ENCODE assay signal across 10 cellular contexts in the genomic region with DNA sequence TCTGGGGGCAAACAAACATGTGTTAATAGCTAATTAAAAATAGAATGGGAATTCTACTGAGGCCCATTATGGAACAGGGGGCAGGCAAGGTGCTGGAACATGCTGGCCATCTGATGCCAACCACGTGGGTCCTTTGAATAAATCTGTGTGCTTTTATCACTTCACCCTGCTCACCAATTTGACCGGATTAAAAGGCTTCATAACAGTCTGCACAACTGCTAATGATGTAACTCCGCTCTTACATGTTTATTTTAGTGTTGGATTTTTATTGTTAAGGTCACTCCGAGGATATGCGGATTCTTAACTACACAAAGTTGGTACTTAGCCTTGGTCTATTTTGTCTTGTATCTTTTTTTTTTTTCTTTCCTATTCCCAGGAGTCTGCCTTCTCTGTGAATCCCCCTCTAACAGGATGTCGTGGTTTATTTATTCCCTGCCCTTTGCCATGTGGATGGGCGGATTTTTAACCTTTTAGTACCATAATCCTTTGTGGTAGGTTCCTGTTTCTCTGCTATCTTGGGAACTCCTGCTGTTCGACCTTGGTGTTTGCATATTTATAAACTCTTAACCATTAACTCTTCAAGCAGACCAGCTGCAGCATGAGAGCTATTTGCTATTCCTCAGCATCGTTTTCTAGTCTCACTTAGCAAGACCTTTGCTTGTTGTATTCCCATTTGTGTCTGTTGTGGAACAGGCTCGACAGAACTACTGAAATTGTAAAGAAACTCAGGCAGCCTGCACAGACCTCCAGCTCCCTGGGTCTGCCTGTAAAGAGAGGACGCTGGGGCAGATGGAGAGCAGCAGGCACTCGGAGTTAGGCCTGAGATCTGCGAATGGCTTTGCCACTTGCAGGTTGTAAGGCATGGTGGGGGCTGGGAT. TPM values are rescaled to one million over a fixed set of nuclear protein-coding genes. Genes with fewer than 3 reads are reported as not detected.
A peak's percentile ranks its signal among the peaks of the same experiment; 100 is the strongest.
DNase-seq lines count a peak whose midpoint lies in the region; ATAC-seq and TF ChIP-seq lines count a peak whose summit lies in the region.
"Had no signal": no experiment of that assay in that cellular context is flagged by ENCODE, and none has a peak within 500 bp of the region (broad histone marks: within the 10 kb centered on the region; RNA-seq: fewer than 3 reads in every experiment).

No MANE protein-coding gene starts in this region.

- TF ChIP-seq CTCF in heart left ventricle (IDR thresholded peaks at IDR 0.05) = no peak

- H3K27ac Mint-ChIP-seq in effector memory CD8-positive, alpha-beta T cell = no peak overlapping the region

- ATAC-seq in heart left ventricle = peak; percentile 71 to 82 (median 78)
- no peak for ATAC-seq in effector memory CD8-positive, alpha-beta T cell (replicated peaks)
- ATAC-seq in HG03135 (IDR thresholded peaks at IDR 0.05; ENCODE audit: unreplicated experiment) = no peak

- peak; percentile 68 for DNase-seq in NCI-H510A treated with DMSO at 0.1 percent for 48 hours (lab: John Stamatoyannopoulos, UW)
- DNase-seq in NCI-H510A (lab: John Stamatoyannopoulos, UW) = no peak
- DNase-seq in NCI-H524 (lab: John Stamatoyannopoulos, UW) = peak; percentile 78 to 80
- peak in 2 of 5 donors; percentile 21 to 39 for DNase-seq in heart left ventricle
- peak in 1 of 49 donors; percentile 9 for DNase-seq in substantia nigra (lab: John Stamatoyannopoulos, UW)
- DNase-seq in effector memory CD8-positive, alpha-beta T cell = no peak
- no peak for DNase-seq in germinal center (ENCODE audit: low spot score)
- DNase-seq: SIG-M5 had no signal

- no peaks in the 10 kb centered on the region for H3K9me3 ChIP-seq in heart left ventricle

- peak overlapping the region in 8 of 12 donors; percentile 1 to 68 (median 34) for H3K27ac ChIP-seq in heart left ventricle
- peak overlapping the region; percentile 49 for H3K27ac ChIP-seq in substantia nigra (ENCODE audit: low read depth, low read length, poor library complexity, severe bottlenecking)
- H3K27ac ChIP-seq: HL-60 had no signal

- WGBS in heart left ventricle, 4 donors = 19 to 32% (median 30%) methylated on average over 13 of the region's 13 CpGs

- H3K4me1 ChIP-seq in heart left ventricle = peaks cover 0 to 49% (median 21%) of the 10 kb centered on the region in 12 donors

- peaks cover 0 to 14% (median 0%) of the 10 kb centered on the region in 9 donors for H3K36me3 ChIP-seq in heart left ventricle

- peaks cover 0 to 8% of the 10 kb centered on the region in 2 donors for H3K27me3 Mint-ChIP-seq in effector memory CD8-positive, alpha-beta T cell

- no peak overlapping the region for H3K4me3 ChIP-seq in heart left ventricle

- TF ChIP-seq POLR2A in heart left ventricle (IDR thresholded peaks at IDR 0.05) = no peak

- peaks cover 3% of the 10 kb centered on the region for H3K36me3 Mint-ChIP-seq in effector memory CD8-positive, alpha-beta T cell (ENCODE audit: insufficient read depth)

- H3K27me3 ChIP-seq in heart left ventricle = no peaks in the 10 kb centered on the region

- no peak overlapping the region for H3K4me3 Mint-ChIP-seq in effector memory CD8-positive, alpha-beta T cell

- H3K4me1 Mint-ChIP-seq in effector memory CD8-positive, alpha-beta T cell (ENCODE audit: low read depth in 2 of 2) = peaks cover 0 to 1% of the 10 kb centered on the region in 2 donors

- no peaks in the 10 kb centered on the region for H3K9me3 Mint-ChIP-seq in effector memory CD8-positive, alpha-beta T cell

- intact Hi-C loops in heart left ventricle (cut with DNase I) = no loop called here

RNA-seq across cellular contexts. Expression of gene TRIM2, which starts 38.0 kb away (rescaled TPM):
- total RNA-seq in heart left ventricle = 10 to 100 TPM; 13.0 to 30.5 (median 19.0) TPM
- polyA plus RNA-seq in heart left ventricle = 1 to 10 TPM; 5.5 to 5.8 TPM

Comparison
In these comparisons a context has a peak if more than half of its experiments do, and no peak if none do; other contexts are left out.
1. DNase-seq: peak in NCI-H510A treated with DMSO at 0.1 percent for 48 hours (single experiment) and NCI-H524 (2 of 2); none in NCI-H510A (single experiment), effector memory CD8-positive, alpha-beta T cell (0 of 3) and germinal center (single experiment).
2. ATAC-seq: peak in heart left ventricle (4 of 4); none in effector memory CD8-positive, alpha-beta T cell (single experiment) and HG03135 (single experiment).